In the genomic region with DNA sequence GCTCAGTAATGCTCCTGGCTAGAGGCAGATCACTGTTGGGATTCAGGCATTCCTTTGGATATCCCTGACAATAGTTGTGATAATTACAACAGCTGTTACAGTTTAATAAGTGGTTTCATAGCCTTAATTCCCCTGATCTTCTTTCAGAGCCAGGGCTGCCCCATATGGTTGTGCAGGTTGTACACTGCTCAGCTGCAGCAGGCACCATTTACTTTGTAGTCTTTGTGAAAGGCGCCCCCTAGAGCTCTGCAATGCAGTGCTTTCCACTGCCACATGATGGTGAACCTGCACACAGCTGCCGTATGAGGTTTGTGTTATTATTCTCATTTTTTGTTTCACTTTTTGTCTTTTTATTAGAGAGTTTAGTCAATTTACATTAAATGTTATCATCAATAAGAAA, we compare ENCODE assay signal across 1 cellular context.
TF ChIP-seq lines count a peak whose summit lies in the region.

No MANE protein-coding gene starts in this region.

TF ChIP-seq in HepG2, 621 proteins besides CTCF, POLR2A, EP300 and RAD21 (continued from another document):
- TF ChIP-seq NBN (conservative IDR thresholded peaks at IDR 0.05) (no peak), ZSCAN22 (CRISPR knock-in tag; IDR thresholded peaks at IDR 0.05) (no peak), ZNF567 (CRISPR knock-in tag; IDR thresholded peaks at IDR 0.05; ENCODE audit: borderline replicate concordance) (no peak), TAF1 (CRISPR knock-in tag; IDR thresholded peaks at IDR 0.05) (no peak), HES4 (CRISPR knock-in tag; IDR thresholded peaks at IDR 0.05; ENCODE audit: borderline replicate concordance) (no peak), NFIB (CRISPR knock-in tag; IDR thresholded peaks at IDR 0.05; ENCODE audit: borderline replicate concordance) (no peak)
- TF ChIP-seq, protein P1, sequence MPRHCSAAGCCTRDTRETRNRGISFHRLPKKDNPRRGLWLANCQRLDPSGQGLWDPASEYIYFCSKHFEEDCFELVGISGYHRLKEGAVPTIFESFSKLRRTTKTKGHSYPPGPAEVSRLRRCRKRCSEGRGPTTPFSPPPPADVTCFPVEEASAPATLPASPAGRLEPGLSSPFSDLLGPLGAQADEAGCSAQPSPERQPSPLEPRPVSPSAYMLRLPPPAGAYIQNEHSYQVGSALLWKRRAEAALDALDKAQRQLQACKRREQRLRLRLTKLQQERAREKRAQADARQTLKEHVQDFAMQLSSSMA (CRISPR knock-in tag; IDR thresholded peaks at IDR 0.05) = no peak
